18 cellular contexts compared by ENCODE assay signal in the genomic region with DNA sequence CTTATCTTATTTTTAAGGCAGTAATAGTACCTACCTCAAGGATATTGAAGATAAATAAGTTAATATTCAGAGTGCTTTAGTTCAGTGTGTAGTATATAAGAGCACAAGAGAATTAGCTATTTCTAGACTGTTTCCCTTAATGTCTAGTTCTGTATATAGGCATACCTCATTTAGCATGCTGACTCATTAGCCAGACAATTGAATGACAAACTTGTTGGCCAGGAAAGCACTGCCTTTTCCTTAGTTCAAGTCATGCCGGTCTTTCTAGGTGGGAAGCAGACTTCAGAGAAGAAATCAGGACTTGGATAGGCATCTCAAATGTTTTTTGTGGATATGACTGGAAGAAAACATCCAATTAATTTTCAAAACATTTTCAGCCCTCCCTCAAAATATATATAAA. TPM values are rescaled to one million over a fixed set of nuclear protein-coding genes. Genes with fewer than 3 reads are reported as not detected.
A peak's percentile ranks its signal among the peaks of the same experiment; 100 is the strongest.
DNase-seq lines count a peak whose midpoint lies in the region; ATAC-seq, FAIRE-seq and TF ChIP-seq lines count a peak whose summit lies in the region.
"Had no signal": no experiment of that assay in that cellular context is flagged by ENCODE, and none has a peak within 500 bp of the region (broad histone marks: within the 10 kb centered on the region; RNA-seq: fewer than 3 reads in every experiment).

No MANE protein-coding gene starts in this region.

- no peak for ATAC-seq in GM18861 (IDR thresholded peaks at IDR 0.05; ENCODE audit: unreplicated experiment)
- ATAC-seq in WTC11, result no peak
- ATAC-seq: Panc1; right lobe of liver; stimulated activated memory B cell treated with anti-CD40 and anti-IgM and Interleukin-4, amounts not matched to agents 10 μg/mL and 1 μg/mL and 100 μg/mL, for 72 hours had no signal

- no peak for DNase-seq in H54 (ENCODE audit: insufficient read length, low spot score)
- DNase-seq in RCC 7860 (ENCODE audit: low spot score), result peak; percentile 54
- peak; percentile 11 for DNase-seq in choroid plexus epithelial cell (ENCODE audit: low read depth)
- DNase-seq in myocyte (ENCODE audit: low read depth), result peak; percentile 24
- DNase-seq in effector CD4-positive, alpha-beta T cell, result no peak
- DNase-seq in progenitor cell of endocrine pancreas (ENCODE audit: low spot score, unreplicated experiment), result no peak
- no peak for DNase-seq in WTC11 (ENCODE audit: low spot score)
- DNase-seq: DMS53; NCI-H1417; right lobe of liver; stimulated activated CD4-positive, alpha-beta T cell treated with anti-CD3 and anti-CD28 coated beads, Interleukin-4, amount 100 ng/mL, for 4 hours had no signal

- H3K4me1 Mint-ChIP-seq in progenitor cell of endocrine pancreas (ENCODE audit: low read depth) (peaks cover 5% of the 10 kb centered on the region), WTC11 (peaks cover 9% of the 10 kb centered on the region)

- FAIRE-seq in H54 (lab: Jason Lieb, UNC), result peak; percentile 82
- FAIRE-seq in RCC 7860 (lab: Jason Lieb, UNC), result peak; percentile 75
- FAIRE-seq: endometrium, GM12892 had no signal

- no peaks in the 10 kb centered on the region for H3K9me3 Mint-ChIP-seq in progenitor cell of endocrine pancreas (ENCODE audit: low read depth)
- no peaks in the 10 kb centered on the region for H3K9me3 Mint-ChIP-seq in WTC11
- H3K9me3 Mint-ChIP-seq: activated T-helper 2 cell treated with anti-CD3 and anti-CD28 coated beads, Interferon-gamma antibody, Interleukin-2, Interleukin-4, amounts not matched to agents 10 μg/mL and 5 μg/mL and 100 μg/mL, durations not matched to agents 14 hours and 24 hours and 36 hours; nephron; stimulated activated memory B cell treated with anti-CD40 and anti-IgM and Interleukin-4, amounts not matched to agents 10 μg/mL and 1 μg/mL and 100 μg/mL, for 72 hours had no signal

- H3K27me3 Mint-ChIP-seq in progenitor cell of endocrine pancreas (no peaks in the 10 kb centered on the region), WTC11 (ENCODE audit: low read depth) (no peaks in the 10 kb centered on the region)
- H3K27me3 Mint-ChIP-seq: stimulated activated memory B cell treated with anti-CD40 and anti-IgM and Interleukin-4, amounts not matched to agents 10 μg/mL and 1 μg/mL and 100 μg/mL, for 72 hours had no signal

- H3K4me3 Mint-ChIP-seq in progenitor cell of endocrine pancreas (ENCODE audit: low read depth) (no peak overlapping the region), WTC11 (no peak overlapping the region)
- H3K4me3 Mint-ChIP-seq: stimulated activated memory B cell treated with anti-CD40 and anti-IgM and Interleukin-4, amounts not matched to agents 10 μg/mL and 1 μg/mL and 100 μg/mL, for 72 hours had no signal

- CTCF ChIA-PET in WTC11 (lab: Charles Lee), result no interaction called here

- POLR2A ChIA-PET in WTC11 (lab: Charles Lee), result no interaction called here

- no peak for TF ChIP-seq CTCF in choroid plexus epithelial cell (conservative IDR thresholded peaks at IDR 0.05; ENCODE audit: low read depth, low read length)
- TF ChIP-seq CTCF in progenitor cell of endocrine pancreas (IDR thresholded peaks at IDR 0.05; ENCODE audit: unreplicated experiment), result no peak
- no peak for TF ChIP-seq CTCF in WTC11 (IDR thresholded peaks at IDR 0.05)

- peaks cover 20% of the 10 kb centered on the region for H3K36me3 Mint-ChIP-seq in progenitor cell of endocrine pancreas (ENCODE audit: insufficient read depth)
- peaks cover 17% of the 10 kb centered on the region for H3K36me3 Mint-ChIP-seq in WTC11

- no peak overlapping the region for H3K4me3 ChIP-seq in choroid plexus epithelial cell (ENCODE audit: low read depth, low read length)
- H3K4me3 ChIP-seq: right lobe of liver had no signal

- no peak overlapping the region for H3K27ac Mint-ChIP-seq in progenitor cell of endocrine pancreas
- no peak overlapping the region for H3K27ac Mint-ChIP-seq in WTC11
- H3K27ac Mint-ChIP-seq: activated T-helper 2 cell treated with anti-CD3 and anti-CD28 coated beads, Interferon-gamma antibody, Interleukin-2, Interleukin-4, amounts not matched to agents 10 μg/mL and 5 μg/mL and 100 μg/mL, durations not matched to agents 14 hours and 24 hours and 36 hours; nephron; stimulated activated memory B cell treated with anti-CD40 and anti-IgM and Interleukin-4, amounts not matched to agents 10 μg/mL and 1 μg/mL and 100 μg/mL, for 72 hours had no signal

- no peak for TF ChIP-seq POLR2A in H54 (IDR thresholded peaks at IDR 0.05; ENCODE audit: low read depth, low read length)

TF ChIP-seq in WTC11, 78 proteins besides CTCF, POLR2A, EP300 and RAD21 (continues in another document):
- no peak for TF ChIP-seq CREM (CRISPR knock-in tag; IDR thresholded peaks at IDR 0.05)
- TF ChIP-seq, protein P1, sequence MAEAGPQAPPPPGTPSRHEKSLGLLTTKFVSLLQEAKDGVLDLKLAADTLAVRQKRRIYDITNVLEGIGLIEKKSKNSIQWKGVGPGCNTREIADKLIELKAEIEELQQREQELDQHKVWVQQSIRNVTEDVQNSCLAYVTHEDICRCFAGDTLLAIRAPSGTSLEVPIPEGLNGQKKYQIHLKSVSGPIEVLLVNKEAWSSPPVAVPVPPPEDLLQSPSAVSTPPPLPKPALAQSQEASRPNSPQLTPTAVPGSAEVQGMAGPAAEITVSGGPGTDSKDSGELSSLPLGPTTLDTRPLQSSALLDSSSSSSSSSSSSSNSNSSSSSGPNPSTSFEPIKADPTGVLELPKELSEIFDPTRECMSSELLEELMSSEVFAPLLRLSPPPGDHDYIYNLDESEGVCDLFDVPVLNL (CRISPR knock-in tag; IDR thresholded peaks at IDR 0.05; ENCODE audit: borderline replicate concordance, low read depth), result no peak
- TF ChIP-seq, protein P2, sequence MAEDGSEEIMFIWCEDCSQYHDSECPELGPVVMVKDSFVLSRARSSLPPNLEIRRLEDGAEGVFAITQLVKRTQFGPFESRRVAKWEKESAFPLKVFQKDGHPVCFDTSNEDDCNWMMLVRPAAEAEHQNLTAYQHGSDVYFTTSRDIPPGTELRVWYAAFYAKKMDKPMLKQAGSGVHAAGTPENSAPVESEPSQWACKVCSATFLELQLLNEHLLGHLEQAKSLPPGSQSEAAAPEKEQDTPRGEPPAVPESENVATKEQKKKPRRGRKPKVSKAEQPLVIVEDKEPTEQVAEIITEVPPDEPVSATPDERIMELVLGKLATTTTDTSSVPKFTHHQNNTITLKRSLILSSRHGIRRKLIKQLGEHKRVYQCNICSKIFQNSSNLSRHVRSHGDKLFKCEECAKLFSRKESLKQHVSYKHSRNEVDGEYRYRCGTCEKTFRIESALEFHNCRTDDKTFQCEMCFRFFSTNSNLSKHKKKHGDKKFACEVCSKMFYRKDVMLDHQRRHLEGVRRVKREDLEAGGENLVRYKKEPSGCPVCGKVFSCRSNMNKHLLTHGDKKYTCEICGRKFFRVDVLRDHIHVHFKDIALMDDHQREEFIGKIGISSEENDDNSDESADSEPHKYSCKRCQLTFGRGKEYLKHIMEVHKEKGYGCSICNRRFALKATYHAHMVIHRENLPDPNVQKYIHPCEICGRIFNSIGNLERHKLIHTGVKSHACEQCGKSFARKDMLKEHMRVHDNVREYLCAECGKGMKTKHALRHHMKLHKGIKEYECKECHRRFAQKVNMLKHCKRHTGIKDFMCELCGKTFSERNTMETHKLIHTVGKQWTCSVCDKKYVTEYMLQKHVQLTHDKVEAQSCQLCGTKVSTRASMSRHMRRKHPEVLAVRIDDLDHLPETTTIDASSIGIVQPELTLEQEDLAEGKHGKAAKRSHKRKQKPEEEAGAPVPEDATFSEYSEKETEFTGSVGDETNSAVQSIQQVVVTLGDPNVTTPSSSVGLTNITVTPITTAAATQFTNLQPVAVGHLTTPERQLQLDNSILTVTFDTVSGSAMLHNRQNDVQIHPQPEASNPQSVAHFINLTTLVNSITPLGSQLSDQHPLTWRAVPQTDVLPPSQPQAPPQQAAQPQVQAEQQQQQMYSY (CRISPR knock-in tag; IDR thresholded peaks at IDR 0.05), result no peak
- TF ChIP-seq TCF7 (CRISPR knock-in tag; IDR thresholded peaks at IDR 0.05; ENCODE audit: low read depth), result no peak
- TF ChIP-seq GTF2I (CRISPR knock-in tag; conservative IDR thresholded peaks at IDR 0.05), result no peak
- no peak for TF ChIP-seq ZNF416 (CRISPR knock-in tag; IDR thresholded peaks at IDR 0.05)
- TF ChIP-seq ELF4 (CRISPR knock-in tag; IDR thresholded peaks at IDR 0.05; ENCODE audit: low read depth), result no peak
- TF ChIP-seq, protein P3, sequence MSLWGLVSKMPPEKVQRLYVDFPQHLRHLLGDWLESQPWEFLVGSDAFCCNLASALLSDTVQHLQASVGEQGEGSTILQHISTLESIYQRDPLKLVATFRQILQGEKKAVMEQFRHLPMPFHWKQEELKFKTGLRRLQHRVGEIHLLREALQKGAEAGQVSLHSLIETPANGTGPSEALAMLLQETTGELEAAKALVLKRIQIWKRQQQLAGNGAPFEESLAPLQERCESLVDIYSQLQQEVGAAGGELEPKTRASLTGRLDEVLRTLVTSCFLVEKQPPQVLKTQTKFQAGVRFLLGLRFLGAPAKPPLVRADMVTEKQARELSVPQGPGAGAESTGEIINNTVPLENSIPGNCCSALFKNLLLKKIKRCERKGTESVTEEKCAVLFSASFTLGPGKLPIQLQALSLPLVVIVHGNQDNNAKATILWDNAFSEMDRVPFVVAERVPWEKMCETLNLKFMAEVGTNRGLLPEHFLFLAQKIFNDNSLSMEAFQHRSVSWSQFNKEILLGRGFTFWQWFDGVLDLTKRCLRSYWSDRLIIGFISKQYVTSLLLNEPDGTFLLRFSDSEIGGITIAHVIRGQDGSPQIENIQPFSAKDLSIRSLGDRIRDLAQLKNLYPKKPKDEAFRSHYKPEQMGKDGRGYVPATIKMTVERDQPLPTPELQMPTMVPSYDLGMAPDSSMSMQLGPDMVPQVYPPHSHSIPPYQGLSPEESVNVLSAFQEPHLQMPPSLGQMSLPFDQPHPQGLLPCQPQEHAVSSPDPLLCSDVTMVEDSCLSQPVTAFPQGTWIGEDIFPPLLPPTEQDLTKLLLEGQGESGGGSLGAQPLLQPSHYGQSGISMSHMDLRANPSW (CRISPR knock-in tag; conservative IDR thresholded peaks at IDR 0.05; ENCODE audit: low read depth), result no peak
- TF ChIP-seq NR1H2 (CRISPR knock-in tag; IDR thresholded peaks at IDR 0.05), result no peak
- TF ChIP-seq MAX (CRISPR knock-in tag; IDR thresholded peaks at IDR 0.05), result no peak

RNA-seq across cellular contexts. Expression of gene FBXO4, which starts 3.2 kb away (rescaled TPM):
- total RNA-seq in myocyte (9.1 and 15.9 TPM in 2 replicates), progenitor cell of endocrine pancreas (5.1 and 6.9 TPM in 2 replicates), WTC11 (2021) (0.72 to 2.1 TPM (median 1.9 TPM) in 3 replicates)
- 7.5 TPM for polyA plus RNA-seq in myocyte (2012)

RNA-seq across cellular contexts. Expression of gene RIMOC1, which starts 17.7 kb away (rescaled TPM):
- total RNA-seq in myocyte (17.1 and 23.4 TPM in 2 replicates), progenitor cell of endocrine pancreas (48.3 and 48.4 TPM in 2 replicates), WTC11 (2021) (27.1 to 30.5 TPM (median 28.8 TPM) in 3 replicates)
- polyA plus RNA-seq in myocyte (2012), result 9.1 TPM

RNA-seq across cellular contexts. Expression of gene OXCT1, which starts 51.6 kb away (rescaled TPM):
- 27.9 and 29.0 TPM in 2 replicates for total RNA-seq in myocyte
- polyA plus RNA-seq in myocyte (2012), result 34.4 TPM
- 19.9 and 21.6 TPM in 2 replicates for total RNA-seq in progenitor cell of endocrine pancreas
- 20.6 to 23.1 TPM (median 20.9 TPM) in 3 replicates for total RNA-seq in WTC11 (2021)

Comparison
In these comparisons a context has a peak if more than half of its experiments do, and no peak if none do; other contexts are left out.
1. DNase-seq: peak in RCC 7860 (single experiment), choroid plexus epithelial cell (single experiment) and myocyte (single experiment); none in H54 (single experiment), effector CD4-positive, alpha-beta T cell (single experiment), progenitor cell of endocrine pancreas (single experiment) and WTC11 (single experiment).